In the genomic region with DNA sequence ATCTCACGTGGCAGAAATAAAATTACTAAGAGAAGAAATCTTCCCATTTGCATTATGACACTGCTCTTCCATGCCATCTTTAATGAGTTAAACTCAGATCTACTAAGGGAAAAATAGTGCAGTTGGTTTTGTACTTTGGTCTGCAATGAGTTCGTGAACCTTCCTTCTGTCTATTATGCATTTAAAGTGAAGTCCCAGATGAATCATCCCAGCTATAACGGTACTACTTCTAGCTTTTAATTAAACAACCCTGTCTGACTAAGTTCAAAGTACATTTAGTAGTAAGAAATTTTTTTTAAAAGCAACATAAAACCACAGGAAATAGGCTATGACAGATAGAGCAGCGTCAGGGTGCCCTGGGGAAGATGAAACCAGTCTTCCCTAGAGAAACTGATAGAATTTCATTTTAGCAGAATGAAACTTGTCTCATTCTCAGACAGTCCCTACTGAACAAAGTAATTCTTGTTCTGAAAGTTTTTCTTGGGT, we compare ENCODE assay signal across 9 cellular contexts. TPM values are rescaled to one million over a fixed set of nuclear protein-coding genes. Genes with fewer than 3 reads are reported as not detected.
DNase-seq lines count a peak whose midpoint lies in the region; ATAC-seq and TF ChIP-seq lines count a peak whose summit lies in the region.
"Had no signal": no experiment of that assay in that cellular context is flagged by ENCODE, and none has a peak within 500 bp of the region (broad histone marks: within the 10 kb centered on the region; RNA-seq: fewer than 3 reads in every experiment).

No MANE protein-coding gene starts in this region.

- POLR2A ChIA-PET in CD4-positive, alpha-beta T cell (lab: Charles Lee), result interaction anchor here (0.6 to 2.6 kb wide), 7 partner anchors 9 to 1622 kb away, joined by 3 to 45 read pairs (median 3); partner anchors contain the start of genes BLMH and CPD

- no peaks in the 10 kb centered on the region for H3K9me3 ChIP-seq in CD4-positive, alpha-beta T cell (ENCODE audit: control insufficient read depth, low read length)
- no peaks in the 10 kb centered on the region for H3K9me3 ChIP-seq in fibroblast of lung (ENCODE audit: control insufficient read depth, insufficient read depth, low read depth, low read length)

- DNase-seq in CD4-positive, alpha-beta T cell, result peak in 9 of 10 experiments; percentile 23 to 60 (median 43)
- DNase-seq in fibroblast of lung (ENCODE audit: low read depth in 2 of 2) (peak; percentile 73 to 84), erythroblast (lab: John Stamatoyannopoulos, UW) (no peak), NCI-H1417 (lab: John Stamatoyannopoulos, UW) (no peak), NCI-H2081 (lab: John Stamatoyannopoulos, UW) (no peak)

- no peaks in the 10 kb centered on the region for H4K20me1 ChIP-seq in fibroblast of lung (ENCODE audit: control insufficient read depth, extremely low read depth, insufficient read depth, low read length)

- no peaks in the 10 kb centered on the region for H3K4me1 ChIP-seq in fibroblast of lung (ENCODE audit: control insufficient read depth, extremely low read depth, insufficient read depth, low read length)

- H2AFZ ChIP-seq in fibroblast of lung (ENCODE audit: low read length), result no peak overlapping the region

- no peaks in the 10 kb centered on the region for H3K36me3 Mint-ChIP-seq in CD4-positive, alpha-beta T cell (ENCODE audit: low read depth)

- H3K79me2 ChIP-seq in fibroblast of lung (ENCODE audit: control insufficient read depth, insufficient read depth, low read length), result no peaks in the 10 kb centered on the region

- H3K36me3 ChIP-seq in fibroblast of lung (ENCODE audit: control insufficient read depth, insufficient read depth, low read length), result no peaks in the 10 kb centered on the region

- H3K27me3 ChIP-seq in CD4-positive, alpha-beta T cell (ENCODE audit: control insufficient read depth, insufficient read depth, low read length), result no peaks in the 10 kb centered on the region
- no peaks in the 10 kb centered on the region for H3K27me3 ChIP-seq in fibroblast of lung (ENCODE audit: control insufficient read depth, insufficient read depth, low read length)

- peaks cover 56% of the 10 kb centered on the region for H3K4me1 Mint-ChIP-seq in CD4-positive, alpha-beta T cell (ENCODE audit: low read depth)

- peak overlapping the region; percentile 72 for H3K4me3 Mint-ChIP-seq in CD4-positive, alpha-beta T cell

- no peak overlapping the region for H3K9ac ChIP-seq in fibroblast of lung (ENCODE audit: insufficient read depth, low read length)

- ATAC-seq in CD4-positive, alpha-beta T cell (ENCODE audit: poor library complexity), result peak; percentile 87
- ATAC-seq in HG02610 (IDR thresholded peaks at IDR 0.05; ENCODE audit: unreplicated experiment) (peak; percentile 66), HG03039 (IDR thresholded peaks at IDR 0.05; ENCODE audit: unreplicated experiment) (no peak)
- peak; percentile 93 to 96 for ATAC-seq in activated CD4-positive, CD25-positive, alpha-beta regulatory T cell treated with anti-CD3 and anti-CD28 coated beads, Interleukin-2, amount 50 U/mL, for 24 hours

- intact Hi-C loops in CD4-positive, alpha-beta T cell (cut with DNase I, micrococcal nuclease), result loop anchor here in 1 of 2 experiments (1.0 kb wide), 2 partner anchors 9 to 41 kb away; partner anchors contain the start of gene BLMH

- H3K4me3 ChIP-seq in fibroblast of lung (replicated peaks in 1 of 4; ENCODE audit: control extremely low read depth in 1 of 4, insufficient read depth in 1 of 4, low read depth in 3 of 4, low read length in 4 of 4), result no peak overlapping the region

- CTCF ChIA-PET in CD4-positive, alpha-beta T cell (lab: Charles Lee), result interaction anchor here (0.7 to 1.4 kb wide), 2 partner anchors 31 to 33 kb away, joined by 3 to 4 read pairs; no protein-coding TSS in a partner anchor

- TF ChIP-seq CTCF in CD4-positive, alpha-beta T cell (IDR thresholded peaks at IDR 0.05), result no peak
- TF ChIP-seq CTCF in fibroblast of lung (conservative IDR thresholded peaks at IDR 0.05 in 1 of 2, IDR thresholded peaks at IDR 0.05 in 1 of 2; ENCODE audit: low read depth in 1 of 2, low read length in 2 of 2), result no peak

- TF ChIP-seq POLR2A in erythroblast (IDR thresholded peaks at IDR 0.05; ENCODE audit: low read length), result no peak

- no peaks in the 10 kb centered on the region for H3K9me3 Mint-ChIP-seq in CD4-positive, alpha-beta T cell

- no peaks in the 10 kb centered on the region for H3K27me3 Mint-ChIP-seq in CD4-positive, alpha-beta T cell

- peak overlapping the region; percentile 64 for H3K27ac ChIP-seq in CD4-positive, alpha-beta T cell (ENCODE audit: low read depth, low read length)
- peak overlapping the region; percentile 13 for H3K27ac ChIP-seq in fibroblast of lung (ENCODE audit: insufficient read depth, low read length)

- no peak overlapping the region for H3K4me2 ChIP-seq in fibroblast of lung (ENCODE audit: extremely low read depth, insufficient read depth, low read length)

- H3K27ac Mint-ChIP-seq in CD4-positive, alpha-beta T cell, result peak overlapping the region; percentile 82

RNA-seq across cellular contexts. Expression of gene TMIGD1, which starts 1.8 kb away (rescaled TPM):
- not detected for total RNA-seq in CD4-positive, alpha-beta T cell
- not detected in 2 replicates for total RNA-seq in fibroblast of lung
- polyA plus RNA-seq in fibroblast of lung, result not detected in 2 replicates
- not detected in 2 replicates for polyA plus RNA-seq in fibroblast of lung (2012)
- polyA minus RNA-seq in fibroblast of lung (ENCODE audit: low replicate concordance), result not detected in 2 replicates
- total RNA-seq: urinary bladder had no signal
- polyA plus RNA-seq: urinary bladder had no signal

RNA-seq across cellular contexts. Expression of gene BLMH, which starts 40.4 kb away (rescaled TPM):
- total RNA-seq in CD4-positive, alpha-beta T cell, result 10 to 100 TPM; 32.9 to 36.5 TPM
- total RNA-seq in fibroblast of lung, result 23.0 and 27.5 TPM in 2 replicates
- polyA plus RNA-seq in fibroblast of lung, result 25.7 and 26.1 TPM in 2 replicates
- 27.3 and 29.8 TPM in 2 replicates for polyA plus RNA-seq in fibroblast of lung (2012)
- polyA minus RNA-seq in fibroblast of lung (ENCODE audit: low replicate concordance), result 8.3 and 12.6 TPM in 2 replicates

RNA-seq across cellular contexts. Expression of gene CPD, which starts 46.6 kb away (rescaled TPM):
- total RNA-seq in CD4-positive, alpha-beta T cell, result 10 to 100 TPM; 26.2 to 30.7 TPM
- total RNA-seq in fibroblast of lung, result 192 and 220 TPM in 2 replicates
- polyA plus RNA-seq in fibroblast of lung, result 63.8 and 88.8 TPM in 2 replicates
- 40.7 and 56.9 TPM in 2 replicates for polyA plus RNA-seq in fibroblast of lung (2012)
- polyA minus RNA-seq in fibroblast of lung (ENCODE audit: low replicate concordance), result 23.6 and 68.6 TPM in 2 replicates

Comparison
In these comparisons a context has a peak if more than half of its experiments do, and no peak if none do; other contexts are left out.
1. DNase-seq: peak in CD4-positive, alpha-beta T cell (9 of 10) and fibroblast of lung (2 of 2); none in erythroblast (0 of 2), NCI-H1417 (0 of 3) and NCI-H2081 (0 of 2).